In genomic region chr14:68784298-68784910, GRCh38 we compare ENCODE assay signal across 9 cellular contexts. TPM values are rescaled to one million over a fixed set of nuclear protein-coding genes. Genes with fewer than 3 reads are reported as not detected.
DNase-seq lines count a peak whose midpoint lies in the region; ATAC-seq and TF ChIP-seq lines count a peak whose summit lies in the region.
"Had no signal": no experiment of that assay in that cellular context is flagged by ENCODE, and none has a peak within 500 bp of the region (broad histone marks: within the 10 kb centered on the region; RNA-seq: fewer than 3 reads in every experiment).

No MANE protein-coding gene starts in this region.

- H3K27ac Mint-ChIP-seq in Calu3 (ENCODE audit: unreplicated experiment): peak overlapping the region; percentile 90

- peak overlapping the region; percentile 89 for H2AK5ac ChIP-seq in IMR-90 (ENCODE audit: low read depth, low read length)

- H3K9ac ChIP-seq in IMR-90 (ENCODE audit: low read depth, low read length): no peak overlapping the region

- intact Hi-C loops in Calu3 (cut with micrococcal nuclease; ENCODE audit: unreplicated experiment) (loop anchor here (2.0 to 10.0 kb wide), 7 partner anchors 87 to 842 kb away; no protein-coding TSS in a partner anchor), IMR-90 (cut with micrococcal nuclease) (loop anchor here (5.0 kb wide), 1 partner anchor 92 kb away; no protein-coding TSS in a partner anchor), esophagus squamous epithelium (cut with DNase I) (loop anchor here (10.0 kb wide), 1 partner anchor 240 kb away; no protein-coding TSS in a partner anchor)

- H2BK15ac ChIP-seq in IMR-90 (ENCODE audit: low read depth, low read length): peak overlapping the region; percentile 88

- peaks cover 49% of the 10 kb centered on the region for H3K4me1 Mint-ChIP-seq in Calu3 (ENCODE audit: low read depth, unreplicated experiment)

- H3K56ac ChIP-seq in IMR-90 (ENCODE audit: extremely low read depth, insufficient read depth, low read length): no peak overlapping the region

- H3K36me3 ChIP-seq in IMR-90 (ENCODE audit: control insufficient read depth, insufficient read depth, low read length) (peaks cover 13% of the 10 kb centered on the region), esophagus squamous epithelium (peaks cover 3 to 28% (median 4%) of the 10 kb centered on the region in 3 donors)

- in situ Hi-C loops in IMR-90 (cut with MboI; ENCODE audit: low sequenced_read_pairs): loop anchor here (10.0 kb wide), 1 partner anchor 120 kb away; no protein-coding TSS in a partner anchor

- no peak overlapping the region for H3K4me3 Mint-ChIP-seq in Calu3 (ENCODE audit: low read depth, unreplicated experiment)

- H3K18ac ChIP-seq in IMR-90 (ENCODE audit: low read depth, low read length): no peak overlapping the region; the same call in 1 of the 2 replicates

- peak overlapping the region; percentile 80 for H3K4ac ChIP-seq in IMR-90 (ENCODE audit: low read depth, low read length)

- H2AK9ac ChIP-seq in IMR-90 (replicated peaks; ENCODE audit: low read depth, low read length, poor library complexity): peak overlapping the region; percentile 44

- peak overlapping the region; percentile 79 for H3K14ac ChIP-seq in IMR-90 (replicated peaks; ENCODE audit: low read depth, low read length)

- CTCF ChIA-PET in Calu3 (lab: Charles Lee): interaction anchor here (0.6 to 1.1 kb wide), 4 partner anchors 9 to 59 kb away, joined by 3 read pairs; partner anchors contain the start of gene ZFP36L1
- CTCF ChIA-PET in IMR-90 (lab: Yijun Ruan, JAX): no interaction called here

- H3K4me1 ChIP-seq in IMR-90 (ENCODE audit: control insufficient read depth, insufficient read depth, low read length) (peaks cover 17% of the 10 kb centered on the region), esophagus squamous epithelium (peaks cover 40 to 94% (median 61%) of the 10 kb centered on the region in 3 donors)

- BruUV-seq in Calu3 (replicated peaks; lab: Mats Ljungman, UMichigan) (no TSS peak), IMR-90 (replicated peaks; lab: Mats Ljungman, UMichigan) (no TSS peak)

- no CpG with 5 or more reads among the region's 5 CpGs for WGBS in IMR-90 (ENCODE audit: extremely low coverage in 2 of 2, insufficient read length in 1 of 2), 2 experiments
- 23 to 88% methylated on average over 1 to 3 of the region's 5 CpGs for WGBS in esophagus squamous epithelium, 2 donors

- no peaks in the 10 kb centered on the region for H3K27me3 Mint-ChIP-seq in Calu3 (ENCODE audit: unreplicated experiment)
- H3K27me3 Mint-ChIP-seq: effector memory CD8-positive, alpha-beta T cell had no signal

- TF ChIP-seq RAD21 in IMR-90 (IDR thresholded peaks at IDR 0.05; ENCODE audit: low read length): no peak

- POLR2A ChIA-PET in IMR-90 (lab: Charles Lee; ENCODE audit: unreplicated experiment): interaction anchor here (0.9 to 1.5 kb wide), 3 partner anchors 9 to 113 kb away, joined by 3 to 4 read pairs (median 3); no protein-coding TSS in a partner anchor

- H3K79me1 ChIP-seq in IMR-90 (ENCODE audit: low read depth in 1 of 2, low read length in 2 of 2): peaks cover 0 to 39% of the 10 kb centered on the region in 2 experiments; a peak in 2 of 4 replicates

- no peaks in the 10 kb centered on the region for H3K9me3 ChIP-seq in IMR-90 (ENCODE audit: control insufficient read depth, insufficient read depth, low read length)
- no peaks in the 10 kb centered on the region for H3K9me3 ChIP-seq in esophagus squamous epithelium

- H2AFZ ChIP-seq in IMR-90 (replicated peaks; ENCODE audit: low read length, poor library complexity): peak overlapping the region; percentile 73

- H3K36me3 Mint-ChIP-seq in Calu3 (ENCODE audit: insufficient read depth, unreplicated experiment): peaks cover 46% of the 10 kb centered on the region

- H3K4me3 ChIP-seq in IMR-90 (ENCODE audit: insufficient read depth, low read depth, low read length) (no peak overlapping the region), esophagus squamous epithelium (no peak overlapping the region)

- peak overlapping the region; percentile 67 for H4K91ac ChIP-seq in IMR-90 (ENCODE audit: insufficient read depth, low read depth, low read length)

- ATAC-seq in IMR-90 (ENCODE audit: low read depth): no peak
- no peak for ATAC-seq in GM19452 (IDR thresholded peaks at IDR 0.05; ENCODE audit: unreplicated experiment)
- ATAC-seq in HG02798 (IDR thresholded peaks at IDR 0.05; ENCODE audit: poor library complexity, unreplicated experiment): no peak
- ATAC-seq: effector memory CD8-positive, alpha-beta T cell had no signal

- H3K9me1 ChIP-seq in IMR-90 (ENCODE audit: insufficient read depth, low read length): peaks cover 33% of the 10 kb centered on the region

- no peak overlapping the region for H3K23ac ChIP-seq in IMR-90 (ENCODE audit: low read depth, low read length)

- H3K27me3 ChIP-seq in IMR-90 (ENCODE audit: control insufficient read depth, insufficient read depth, low read length): no peaks in the 10 kb centered on the region
- H3K27me3 ChIP-seq in esophagus squamous epithelium: no peaks in the 10 kb centered on the region

- peaks cover 34% of the 10 kb centered on the region for H4K20me1 ChIP-seq in IMR-90 (ENCODE audit: insufficient read depth, low read length)

- dilution Hi-C loops in IMR-90 (cut with HindIII; ENCODE audit: low sequenced_read_pairs, unreplicated experiment): no loop called here

- H3K4me2 ChIP-seq in IMR-90 (ENCODE audit: low read depth, low read length): no peak overlapping the region

- peak overlapping the region; percentile 84 for H2BK20ac ChIP-seq in IMR-90 (ENCODE audit: low read depth, low read length)

- TF ChIP-seq CTCF in Calu3 (IDR thresholded peaks at IDR 0.05; ENCODE audit: unreplicated experiment) (no peak), IMR-90 (conservative IDR thresholded peaks at IDR 0.05; ENCODE audit: low read depth, low read length) (no peak), esophagus squamous epithelium (IDR thresholded peaks at IDR 0.05) (no peak)

- H3K27ac ChIP-seq in IMR-90 (ENCODE audit: insufficient read depth, low read length) (peak overlapping the region; percentile 6; the same call in 1 of the 2 replicates), esophagus squamous epithelium (peak overlapping the region; percentile 28 to 100 (median 95))

- H4K8ac ChIP-seq in IMR-90 (ENCODE audit: low read depth in 2 of 2, low read length in 2 of 2): peak overlapping the region; percentile 32 to 49; a peak in 2 of 4 replicates

- H2BK5ac ChIP-seq in IMR-90 (ENCODE audit: low read depth, low read length, poor library complexity, severe bottlenecking): peak overlapping the region; percentile 54

- no peak overlapping the region for H4K5ac ChIP-seq in IMR-90 (ENCODE audit: low read depth, low read length)

- peak overlapping the region; percentile 85 for H2BK120ac ChIP-seq in IMR-90 (ENCODE audit: low read depth, low read length)

- H3K9me3 Mint-ChIP-seq in Calu3 (ENCODE audit: low read depth, unreplicated experiment): no peaks in the 10 kb centered on the region
- H3K9me3 Mint-ChIP-seq: effector memory CD8-positive, alpha-beta T cell had no signal

- TF ChIP-seq POLR2A in IMR-90 (IDR thresholded peaks at IDR 0.05; ENCODE audit: low read depth, low read length): no peak
- no peak for TF ChIP-seq POLR2A in esophagus squamous epithelium (IDR thresholded peaks at IDR 0.05)

- peak; percentile 90 for DNase-seq in Calu3
- DNase-seq in IMR-90: no peak
- no peak for DNase-seq in esophagus squamous epithelium (lab: John Stamatoyannopoulos, UW)
- peak; percentile 98 for DNase-seq in renal cortical epithelial cell (ENCODE audit: low read depth)
- no peak for DNase-seq in T-helper 9 cell
- DNase-seq in NCI-H2081 (lab: John Stamatoyannopoulos, UW): no peak
- DNase-seq: effector memory CD8-positive, alpha-beta T cell had no signal

TF ChIP-seq in IMR-90, 13 proteins besides CTCF, POLR2A, EP300 and RAD21:
- no peak for TF ChIP-seq SMC3 (IDR thresholded peaks at IDR 0.05; ENCODE audit: low read depth, low read length)
- no peak for TF ChIP-seq RCOR1 (IDR thresholded peaks at IDR 0.05; ENCODE audit: insufficient replicate concordance, low read length)
- no peak for TF ChIP-seq BHLHE40 (IDR thresholded peaks at IDR 0.05; ENCODE audit: low read depth, low read length)
- no peak for TF ChIP-seq MAFK (IDR thresholded peaks at IDR 0.05; ENCODE audit: low read depth, low read length)
- no peak for TF ChIP-seq MAZ (IDR thresholded peaks at IDR 0.05; ENCODE audit: borderline replicate concordance, low read depth, low read length)
- no peak for TF ChIP-seq MXI1 (IDR thresholded peaks at IDR 0.05; ENCODE audit: borderline replicate concordance, low read depth, low read length)
- TF ChIP-seq ELK1 (IDR thresholded peaks at IDR 0.05; ENCODE audit: borderline replicate concordance, low read depth, low read length): no peak
- no peak for TF ChIP-seq RFX5 (IDR thresholded peaks at IDR 0.05; ENCODE audit: low read depth, low read length)
- TF ChIP-seq CHD1 (IDR thresholded peaks at IDR 0.05; ENCODE audit: low read depth, low read length): no peak
- TF ChIP-seq CEBPB (IDR thresholded peaks at IDR 0.05; ENCODE audit: low read depth, low read length): no peak
- TF ChIP-seq FOS (IDR thresholded peaks at IDR 0.05; ENCODE audit: low read depth, low read length): no peak
- TF ChIP-seq NFE2L2 (IDR thresholded peaks at IDR 0.05; ENCODE audit: low read depth, low read length): no peak
- TF ChIP-seq USF2 (IDR thresholded peaks at IDR 0.05; ENCODE audit: low read depth, low read length): no peak

RNA-seq across cellular contexts. Expression of gene ZFP36L1, which starts 8.5 kb away (rescaled TPM):
- total RNA-seq in Calu3 (2022) (208 and 240 TPM in 2 replicates), IMR-90 (2012; rRNA removed) (6.5 and 19.7 TPM in 2 replicates), esophagus squamous epithelium (100 to 1,000 TPM in 3 of 4 donors, 10 to 100 TPM in 1; 75.4 to 364 (median 152) TPM), renal cortical epithelial cell (158 and 462 TPM in 2 replicates)
- polyA plus RNA-seq in IMR-90 (2012; rRNA removed): 82.3 and 140 TPM in 2 replicates
- polyA plus RNA-seq in IMR-90 (2012; cell fraction: cytosol; rRNA removed): 116 and 171 TPM in 2 replicates
- 95.1 and 247 TPM in 2 replicates for polyA plus RNA-seq in IMR-90 (2012; cell fraction: nucleus; rRNA removed; ENCODE audit: low replicate concordance)

Comparison
In these comparisons a context has a peak if more than half of its experiments do, and no peak if none do; other contexts are left out.
1. DNase-seq: peak in Calu3 (single experiment) and renal cortical epithelial cell (single experiment); none in IMR-90 (single experiment), esophagus squamous epithelium (single experiment), T-helper 9 cell (single experiment) and NCI-H2081 (0 of 2).